ENCODE assay signal across 25 cellular contexts in genomic region chr9:137499858-137500661, GRCh38. TPM values are rescaled to one million over a fixed set of nuclear protein-coding genes. Genes with fewer than 3 reads are reported as not detected.
"Had no signal": no experiment of that assay in that cellular context is flagged by ENCODE, and none has a peak within 500 bp of the region (broad histone marks: within the 10 kb centered on the region; RNA-seq: fewer than 3 reads in every experiment).

No MANE protein-coding gene starts in this region.

- H3K36me3 Mint-ChIP-seq: natural killer cell treated with Interleukin-12 subunit alpha and Interleukin-12 subunit beta and Interleukin-15 and Interleukin-18, amount 100 ng/mL, for 72 hours had no signal

- H3K27ac ChIP-seq: coronary artery, dorsolateral prefrontal cortex, epithelial cell of prostate, esophagus muscularis mucosa, gastrocnemius medialis, heart right ventricle, left lung, lower lobe of right lung, neural progenitor cell, pancreas, prostate gland had no signal

- H3K4me3 Mint-ChIP-seq: memory B cell; mesothelial cell of epicardium; natural killer cell treated with Interleukin-12 subunit alpha and Interleukin-12 subunit beta and Interleukin-15 and Interleukin-18, amount 100 ng/mL, for 72 hours; neural progenitor cell; stimulated activated naive B cell treated with anti-CD40 and anti-IgM and Interleukin-4, amounts not matched to agents 10 μg/mL and 1 μg/mL and 100 μg/mL, for 72 hours; stimulated activated naive CD8-positive, alpha-beta T cell treated with anti-CD3 and anti-CD28 coated beads, Interleukin-15, amount 100 ng/mL, for 72 hours had no signal

- H3K4me2 ChIP-seq: neural progenitor cell had no signal

- H3K4me3 ChIP-seq: coronary artery, dorsolateral prefrontal cortex, esophagus muscularis mucosa, gastrocnemius medialis, heart right ventricle, left lung, lower lobe of right lung, neural progenitor cell, pancreas, prostate gland had no signal

- ATAC-seq: gastrocnemius medialis; heart right ventricle; left lung; pancreas; sciatic nerve; stimulated activated naive B cell treated with anti-CD40 and anti-IgM and Interleukin-4, amounts not matched to agents 10 μg/mL and 1 μg/mL and 100 μg/mL, for 72 hours; stimulated activated naive CD8-positive, alpha-beta T cell treated with anti-CD3 and anti-CD28 coated beads, Interleukin-15, amount 100 ng/mL, for 72 hours had no signal

- H3K9me3 Mint-ChIP-seq: natural killer cell treated with Interleukin-12 subunit alpha and Interleukin-12 subunit beta and Interleukin-15 and Interleukin-18, amount 100 ng/mL, for 72 hours had no signal

- H3K27me3 ChIP-seq: dorsolateral prefrontal cortex, esophagus muscularis mucosa, gastrocnemius medialis, heart right ventricle, left lung, neural progenitor cell, pancreas had no signal

- H3K27me3 Mint-ChIP-seq: memory B cell; natural killer cell treated with Interleukin-12 subunit alpha and Interleukin-12 subunit beta and Interleukin-15 and Interleukin-18, amount 100 ng/mL, for 72 hours; stimulated activated naive B cell treated with anti-CD40 and anti-IgM and Interleukin-4, amounts not matched to agents 10 μg/mL and 1 μg/mL and 100 μg/mL, for 72 hours; stimulated activated naive CD8-positive, alpha-beta T cell treated with anti-CD3 and anti-CD28 coated beads, Interleukin-15, amount 100 ng/mL, for 72 hours had no signal

- H3K9ac ChIP-seq: neural progenitor cell had no signal

- H3K4me1 ChIP-seq: esophagus muscularis mucosa, gastrocnemius medialis, heart right ventricle, left lung, lower lobe of right lung, neural progenitor cell, pancreas, prostate gland had no signal

- H3K27ac Mint-ChIP-seq: mesothelial cell of epicardium; natural killer cell treated with Interleukin-12 subunit alpha and Interleukin-12 subunit beta and Interleukin-15 and Interleukin-18, amount 100 ng/mL, for 72 hours; stimulated activated naive B cell treated with anti-CD40 and anti-IgM and Interleukin-4, amounts not matched to agents 10 μg/mL and 1 μg/mL and 100 μg/mL, for 72 hours had no signal

- H3K36me3 ChIP-seq: left lung, lower lobe of right lung, neural progenitor cell, prostate gland had no signal

- DNase-seq: dorsolateral prefrontal cortex; effector memory CD4-positive, alpha-beta T cell; gastrocnemius medialis; heart right ventricle; hypothalamus; lower lobe of right lung; occipital lobe; stimulated activated CD4-positive, alpha-beta T cell treated with anti-CD3 and anti-CD28 coated beads, Interleukin-2, amount 100 ng/mL, for 24 hours; stimulated activated CD4-positive, alpha-beta T cell treated with anti-CD3 and anti-CD28 coated beads, Interleukin-4, amount 100 ng/mL, for 4 hours; stimulated activated naive B cell treated with anti-CD40 and anti-IgM and Interleukin-4, amounts not matched to agents 10 μg/mL and 1 μg/mL and 100 μg/mL, for 72 hours; stimulated activated naive CD8-positive, alpha-beta T cell treated with anti-CD3 and anti-CD28 coated beads, Interleukin-15, amount 100 ng/mL, for 72 hours; trophoblast cell had no signal

- H3K9me3 ChIP-seq: esophagus muscularis mucosa, gastrocnemius medialis, heart right ventricle, lower lobe of right lung, pancreas, prostate gland had no signal

RNA-seq across cellular contexts. Expression of gene ENTPD8, which starts 58.9 kb away (rescaled TPM):
- total RNA-seq: esophagus muscularis mucosa; heart right ventricle; natural killer cell treated with Interleukin-12 subunit alpha and Interleukin-12 subunit beta and Interleukin-15 and Interleukin-18, amount 100 ng/mL, for 72 hours; sciatic nerve; skeletal muscle tissue; subcutaneous adipose tissue had no signal
